In the genomic region with DNA sequence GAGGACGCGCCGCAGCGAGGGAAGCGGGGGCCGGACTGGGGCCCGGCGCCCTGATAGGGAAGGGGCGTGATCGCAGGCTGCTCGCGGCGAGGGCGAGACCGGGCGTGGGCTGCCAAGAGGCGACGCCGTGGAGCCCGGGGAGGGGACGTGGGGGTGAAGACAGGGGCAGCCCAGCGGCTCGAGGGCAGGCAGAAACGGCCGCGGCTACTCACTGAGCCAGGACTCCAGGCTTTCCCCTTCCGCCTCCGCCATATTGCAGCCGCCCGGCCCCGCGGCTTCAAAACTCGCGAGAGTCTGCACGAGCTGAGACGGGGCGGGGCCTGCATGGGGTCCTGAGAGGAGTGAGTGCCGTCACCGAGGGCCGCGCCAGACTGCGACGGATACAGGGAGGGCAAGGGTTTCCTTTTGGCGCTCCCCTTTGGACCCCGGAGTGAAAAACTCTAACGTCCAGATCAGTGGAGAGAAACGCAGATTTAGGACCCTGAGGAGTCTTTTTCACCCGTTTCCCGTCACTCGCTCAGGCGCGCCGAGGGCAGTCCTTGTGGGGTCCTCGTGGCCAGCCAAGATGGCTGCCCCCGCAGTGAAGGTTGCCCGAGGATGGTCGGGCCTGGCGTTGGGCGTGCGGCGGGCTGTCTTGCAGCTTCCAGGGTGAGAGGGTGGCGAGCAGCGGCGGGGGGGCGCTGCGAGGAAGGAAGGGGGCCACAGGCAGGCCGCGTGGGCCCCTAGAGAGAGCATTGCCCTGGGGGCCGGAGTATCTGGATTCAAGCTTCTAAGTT, we compare ENCODE assay signal across 8 cellular contexts. TPM values are rescaled to one million over a fixed set of nuclear protein-coding genes. Genes with fewer than 3 reads are reported as not detected.
DNase-seq lines count a peak whose midpoint lies in the region; ATAC-seq, FAIRE-seq and TF ChIP-seq lines count a peak whose summit lies in the region.

A gene with protein sequence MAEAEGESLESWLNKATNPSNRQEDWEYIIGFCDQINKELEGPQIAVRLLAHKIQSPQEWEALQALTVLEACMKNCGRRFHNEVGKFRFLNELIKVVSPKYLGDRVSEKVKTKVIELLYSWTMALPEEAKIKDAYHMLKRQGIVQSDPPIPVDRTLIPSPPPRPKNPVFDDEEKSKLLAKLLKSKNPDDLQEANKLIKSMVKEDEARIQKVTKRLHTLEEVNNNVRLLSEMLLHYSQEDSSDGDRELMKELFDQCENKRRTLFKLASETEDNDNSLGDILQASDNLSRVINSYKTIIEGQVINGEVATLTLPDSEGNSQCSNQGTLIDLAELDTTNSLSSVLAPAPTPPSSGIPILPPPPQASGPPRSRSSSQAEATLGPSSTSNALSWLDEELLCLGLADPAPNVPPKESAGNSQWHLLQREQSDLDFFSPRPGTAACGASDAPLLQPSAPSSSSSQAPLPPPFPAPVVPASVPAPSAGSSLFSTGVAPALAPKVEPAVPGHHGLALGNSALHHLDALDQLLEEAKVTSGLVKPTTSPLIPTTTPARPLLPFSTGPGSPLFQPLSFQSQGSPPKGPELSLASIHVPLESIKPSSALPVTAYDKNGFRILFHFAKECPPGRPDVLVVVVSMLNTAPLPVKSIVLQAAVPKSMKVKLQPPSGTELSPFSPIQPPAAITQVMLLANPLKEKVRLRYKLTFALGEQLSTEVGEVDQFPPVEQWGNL (minus strand): TSS at position 271 of the 776 bp plus-strand sequence. CDS start 19 bp downstream, at position 252.
A gene (plus strand): TSS at position 544 of the 776 bp plus-strand sequence. CDS start 22 bp downstream, at position 566.

- peaks cover 30% of the 10 kb centered on the region for H4K20me1 ChIP-seq in astrocyte (ENCODE audit: insufficient read depth, low read length)

- TF ChIP-seq CTCF in astrocyte (IDR thresholded peaks at IDR 0.05; ENCODE audit: insufficient read depth, low read depth, low read length) (no peak), retinal pigment epithelial cell (conservative IDR thresholded peaks at IDR 0.05; ENCODE audit: low read depth, low read length) (no peak)

- ATAC-seq in GM18505 (IDR thresholded peaks at IDR 0.05; ENCODE audit: unreplicated experiment) (peak; percentile 90), HG02981 (IDR thresholded peaks at IDR 0.05; ENCODE audit: unreplicated experiment) (peak; percentile 81)

- peak within 1 kb of the TSS; percentile 98 for H3K27ac Mint-ChIP-seq in astrocyte (ENCODE audit: unreplicated experiment)

- peak within 1 kb of the TSS; percentile 97 for H2AFZ ChIP-seq in astrocyte (ENCODE audit: low read depth, low read length)

- peak within 1 kb of the TSS; percentile 91 for H3K4me3 Mint-ChIP-seq in astrocyte (ENCODE audit: unreplicated experiment)

- peak; percentile 76 for DNase-seq in NCI-H2029 treated with DMSO at 0.1 percent for 48 hours (lab: John Stamatoyannopoulos, UW)
- DNase-seq in T-helper 22 cell (ENCODE audit: low read depth) = peak; percentile 90
- DNase-seq in astrocyte (ENCODE audit: low read depth) = peak; percentile 76
- peak; percentile 96 for DNase-seq in hepatic stellate cell (ENCODE audit: low spot score)
- DNase-seq in retinal pigment epithelial cell (ENCODE audit: low read depth) = no peak
- no peak for DNase-seq in cortex of kidney (lab: John Stamatoyannopoulos, UW)

- H3K36me3 Mint-ChIP-seq in astrocyte (ENCODE audit: low read depth, unreplicated experiment) = no peaks in the 10 kb centered on the region

- H3K27me3 Mint-ChIP-seq in astrocyte (ENCODE audit: low read depth, unreplicated experiment) = no peaks in the 10 kb centered on the region

- peaks cover 23% of the 10 kb centered on the region for H3K36me3 ChIP-seq in astrocyte (ENCODE audit: insufficient read depth, low read length)

- no peak for FAIRE-seq in astrocyte (lab: Jason Lieb, UNC)

- H3K9ac ChIP-seq in astrocyte (ENCODE audit: low read length) = peak within 1 kb of the TSS; percentile 97

- no peaks in the 10 kb centered on the region for H3K9me3 ChIP-seq in astrocyte (ENCODE audit: insufficient read depth, low read depth, low read length)

- peak; percentile 83 for TF ChIP-seq POLR2A in GM18505 (IDR thresholded peaks at IDR 0.05; ENCODE audit: borderline replicate concordance, extremely low read depth, insufficient read depth, insufficient read length)

- peaks cover 17% of the 10 kb centered on the region for H3K4me1 ChIP-seq in astrocyte (ENCODE audit: insufficient read depth, low read length)

- peak within 1 kb of the TSS; percentile 100 for H3K27ac ChIP-seq in astrocyte (ENCODE audit: low read depth, low read length)

- H3K4me1 Mint-ChIP-seq in astrocyte (ENCODE audit: low read depth, unreplicated experiment) = peaks cover 19% of the 10 kb centered on the region

- H3K79me2 ChIP-seq in astrocyte (ENCODE audit: insufficient read depth, low read length) = peaks cover 59% of the 10 kb centered on the region

- peak within 1 kb of the TSS; percentile 93 for H3K4me3 ChIP-seq in astrocyte (ENCODE audit: insufficient read depth, low read depth, low read length)
- peak within 1 kb of the TSS; percentile 62 for H3K4me3 ChIP-seq in retinal pigment epithelial cell (ENCODE audit: low read length)

- no peaks in the 10 kb centered on the region for H3K27me3 ChIP-seq in astrocyte (ENCODE audit: insufficient read depth, low read length)

- no peaks in the 10 kb centered on the region for H3K9me3 Mint-ChIP-seq in astrocyte (ENCODE audit: unreplicated experiment)

- peak within 1 kb of the TSS; percentile 94 for H3K4me2 ChIP-seq in astrocyte (ENCODE audit: low read length)

RNA-seq across cellular contexts. Expression of the first gene that starts in this region (rescaled TPM):
- total RNA-seq in astrocyte = 25.3 and 28.5 TPM in 2 replicates

RNA-seq across cellular contexts. Expression of the second gene that starts in this region (rescaled TPM):
- total RNA-seq in astrocyte = 50.0 and 55.0 TPM in 2 replicates

Comparison
In these comparisons a context has a peak if more than half of its experiments do, and no peak if none do; other contexts are left out.
1. DNase-seq: peak in NCI-H2029 treated with DMSO at 0.1 percent for 48 hours (single experiment), T-helper 22 cell (single experiment), astrocyte (single experiment) and hepatic stellate cell (single experiment); none in retinal pigment epithelial cell (single experiment) and cortex of kidney (single experiment).